In genomic region chr5:178207183-178207916, GRCh38 we compare ENCODE assay signal across 9 cellular contexts. TPM values are rescaled to one million over a fixed set of nuclear protein-coding genes. Genes with fewer than 3 reads are reported as not detected.
DNase-seq lines count a peak whose midpoint lies in the region; ATAC-seq, FAIRE-seq and TF ChIP-seq lines count a peak whose summit lies in the region.
"Had no signal": no experiment of that assay in that cellular context is flagged by ENCODE, and none has a peak within 500 bp of the region (broad histone marks: within the 10 kb centered on the region; RNA-seq: fewer than 3 reads in every experiment).

No MANE protein-coding gene starts in this region.

- H3K4me3 Mint-ChIP-seq in osteocyte (ENCODE audit: unreplicated experiment) = peak overlapping the region; percentile 18

- peak overlapping the region; percentile 71; the same call in 1 of the 2 replicates for H3K27ac ChIP-seq in DOHH2 (ENCODE audit: low read depth, low read length)
- no peak overlapping the region for H3K27ac ChIP-seq in PC-9
- H3K27ac ChIP-seq in endothelial cell of umbilical vein (ENCODE audit: insufficient read depth, low read depth, low read length) = no peak overlapping the region

- H4K20me1 ChIP-seq in DOHH2 (ENCODE audit: control insufficient read depth, insufficient read depth, low read depth, low read length) (peaks cover 42% of the 10 kb centered on the region), PC-9 (ENCODE audit: insufficient read depth) (peaks cover 69% of the 10 kb centered on the region), endothelial cell of umbilical vein (replicated peaks; ENCODE audit: control insufficient read depth, extremely low read depth, insufficient read depth, low read length) (peaks cover 4% of the 10 kb centered on the region)

- H3K36me3 ChIP-seq in DOHH2 (ENCODE audit: control insufficient read depth, low read length) (peaks cover 77% of the 10 kb centered on the region), PC-9 (ENCODE audit: low read depth) (peaks cover 53% of the 10 kb centered on the region), endothelial cell of umbilical vein (ENCODE audit: control insufficient read depth in 2 of 2, extremely low read depth in 1 of 2, insufficient read depth in 2 of 2, low read length in 2 of 2) (peaks cover 30 to 47% of the 10 kb centered on the region in 2 experiments)

- H3K27me3 Mint-ChIP-seq in osteocyte (ENCODE audit: unreplicated experiment) = no peaks in the 10 kb centered on the region

- H3K27ac Mint-ChIP-seq in osteocyte (ENCODE audit: unreplicated experiment) = peak overlapping the region; percentile 62

- H3K9ac ChIP-seq in endothelial cell of umbilical vein (replicated peaks; ENCODE audit: extremely low read depth, insufficient read depth, low read length) = no peak overlapping the region

- peaks cover 50% of the 10 kb centered on the region for H3K36me3 Mint-ChIP-seq in osteocyte (ENCODE audit: unreplicated experiment)

- dilution Hi-C loops in endothelial cell of umbilical vein (cut with MboI; ENCODE audit: extremely low pct_ligation_motif_present, low sequenced_read_pairs) = no loop called here

- H3K9me3 ChIP-seq in DOHH2 (ENCODE audit: control insufficient read depth, insufficient read depth, low read length) (no peaks in the 10 kb centered on the region), PC-9 (ENCODE audit: insufficient read depth, low read depth) (no peaks in the 10 kb centered on the region), endothelial cell of umbilical vein (replicated peaks; ENCODE audit: control insufficient read depth, insufficient read depth, low read length) (no peaks in the 10 kb centered on the region)

- H3K79me2 ChIP-seq in DOHH2 (ENCODE audit: control insufficient read depth, low read length) = peaks cover 70% of the 10 kb centered on the region
- H3K79me2 ChIP-seq in PC-9 (ENCODE audit: low read depth) = peaks cover 59% of the 10 kb centered on the region
- H3K79me2 ChIP-seq in endothelial cell of umbilical vein (ENCODE audit: control insufficient read depth, insufficient read depth, low read length) = peaks cover 55% of the 10 kb centered on the region

- DNase-seq in PC-9 (peak in 1 of 2 experiments; percentile 38), endothelial cell of umbilical vein (ENCODE audit: low read depth, low spot score) (peak; percentile 75), osteocyte (ENCODE audit: extremely low spot score, unreplicated experiment) (no peak), NCI-H1092 treated with DMSO at 0.1 percent for 48 hours (lab: John Stamatoyannopoulos, UW) (no peak), DMS79 (lab: John Stamatoyannopoulos, UW) (no peak)

- FAIRE-seq in endothelial cell of umbilical vein (lab: Jason Lieb, UNC) = peak; percentile 76

- POLR2A ChIA-PET in PC-9 (lab: Charles Lee; ENCODE audit: unreplicated experiment) = interaction anchor here (0.6 kb wide), 2 partner anchors 653 to 732 kb away, joined by 3 to 4 read pairs; partner anchors contain the start of gene ZNF354B
- POLR2A ChIA-PET in endothelial cell of umbilical vein (lab: Charles Lee) = interaction anchor here (1.0 kb wide), 1 partner anchor 25 kb away, joined by 3 read pairs; the partner anchor contains the start of gene PHYKPL

- no TSS peak for BruUV-seq in PC-9 (replicated peaks; lab: Mats Ljungman, UMichigan)
- BruUV-seq in endothelial cell of umbilical vein (replicated peaks; lab: Mats Ljungman, UMichigan) = no TSS peak

- H3K4me2 ChIP-seq in DOHH2 (ENCODE audit: low read length) = peak overlapping the region; percentile 90; the same call in 1 of the 2 replicates
- H3K4me2 ChIP-seq in PC-9 = peak overlapping the region; percentile 87
- peak overlapping the region; percentile 69 for H3K4me2 ChIP-seq in endothelial cell of umbilical vein (ENCODE audit: insufficient read depth, low read length)

- no peak for ATAC-seq in GM19035 (IDR thresholded peaks at IDR 0.05; ENCODE audit: unreplicated experiment)
- no peak for ATAC-seq in GM18861 (IDR thresholded peaks at IDR 0.05; ENCODE audit: unreplicated experiment)

- peaks cover 71% of the 10 kb centered on the region for H3F3A ChIP-seq in DOHH2 (ENCODE audit: control insufficient read depth, insufficient read depth)
- H3F3A ChIP-seq in PC-9 (ENCODE audit: insufficient read depth, low read depth) = peaks cover 74% of the 10 kb centered on the region

- peaks cover 26% of the 10 kb centered on the region for H3K4me1 Mint-ChIP-seq in osteocyte (ENCODE audit: unreplicated experiment)

- intact Hi-C loops in PC-9 (cut with micrococcal nuclease; ENCODE audit: unreplicated experiment) = no loop called here
- intact Hi-C loops in endothelial cell of umbilical vein (cut with micrococcal nuclease) = no loop called here

- no peak for TF ChIP-seq POLR2A in endothelial cell of umbilical vein (IDR thresholded peaks at IDR 0.05; ENCODE audit: low read depth, low read length)

- H3K9me3 Mint-ChIP-seq in osteocyte (ENCODE audit: unreplicated experiment) = no peaks in the 10 kb centered on the region

- peaks cover 26% of the 10 kb centered on the region for H3K4me1 ChIP-seq in DOHH2 (ENCODE audit: control insufficient read depth, low read length)
- peaks cover 22% of the 10 kb centered on the region for H3K4me1 ChIP-seq in PC-9 (replicated peaks; ENCODE audit: insufficient read depth)
- peaks cover 22% of the 10 kb centered on the region for H3K4me1 ChIP-seq in endothelial cell of umbilical vein (ENCODE audit: control insufficient read depth, extremely low read depth, insufficient read depth, low read length)

- H3K27me3 ChIP-seq in DOHH2 (ENCODE audit: control insufficient read depth, low read length) (no peaks in the 10 kb centered on the region), PC-9 (ENCODE audit: insufficient read depth, low read depth) (no peaks in the 10 kb centered on the region), endothelial cell of umbilical vein (ENCODE audit: control insufficient read depth in 2 of 2, insufficient read depth in 2 of 2, low read length in 2 of 2) (no peaks in the 10 kb centered on the region)

- H3K9me2 ChIP-seq in DOHH2 (replicated peaks; ENCODE audit: control insufficient read depth, low read length) (no peaks in the 10 kb centered on the region), PC-9 (ENCODE audit: insufficient read depth) (no peaks in the 10 kb centered on the region)

- no peak for TF ChIP-seq CTCF in DOHH2 (IDR thresholded peaks at IDR 0.05; ENCODE audit: low read depth, low read length, poor library complexity, severe bottlenecking)
- no peak for TF ChIP-seq CTCF in PC-9 (conservative IDR thresholded peaks at IDR 0.05)
- no peak for TF ChIP-seq CTCF in endothelial cell of umbilical vein (IDR thresholded peaks at IDR 0.05; ENCODE audit: extremely low read depth in 1 of 2, insufficient read depth in 1 of 2, low read depth in 1 of 2, low read length in 2 of 2)
- no peak for TF ChIP-seq CTCF in osteocyte (IDR thresholded peaks at IDR 0.05)

- CTCF ChIA-PET in PC-9 (lab: Charles Lee) = no interaction called here
- CTCF ChIA-PET in endothelial cell of umbilical vein (lab: Charles Lee) = interaction anchor here (1.3 kb wide), 1 partner anchor 131 kb away, joined by 6 read pairs; no protein-coding TSS in a partner anchor

- no peaks in the 10 kb centered on the region for H3K9me1 ChIP-seq in endothelial cell of umbilical vein (replicated peaks; ENCODE audit: control insufficient read depth, extremely low read depth, insufficient read depth, low read length)

- no peak overlapping the region for H2AFZ ChIP-seq in PC-9
- no peak overlapping the region for H2AFZ ChIP-seq in endothelial cell of umbilical vein (ENCODE audit: low read depth, low read length)

- H3K4me3 ChIP-seq in DOHH2 (ENCODE audit: low read length) (peak overlapping the region; percentile 90; the same call in 1 of the 2 replicates), PC-9 (peak overlapping the region; percentile 85; the same call in 1 of the 2 replicates), endothelial cell of umbilical vein (replicated peaks in 1 of 3; ENCODE audit: insufficient read depth in 1 of 3, low read depth in 1 of 3, low read length in 3 of 3) (no peak overlapping the region)

RNA-seq across cellular contexts. Expression of gene HNRNPAB, which starts 3.0 kb away (rescaled TPM):
- total RNA-seq in PC-9 (2021) (171 and 193 TPM in 2 replicates), endothelial cell of umbilical vein (309 and 310 TPM in 2 replicates), osteocyte (128 and 131 TPM in 2 replicates)
- 165 and 207 TPM in 2 replicates for polyA plus RNA-seq in endothelial cell of umbilical vein
- polyA plus RNA-seq in endothelial cell of umbilical vein (2011; cell fraction: cytosol; rRNA removed) = 155 and 191 TPM in 2 replicates
- polyA plus RNA-seq in endothelial cell of umbilical vein (2011; cell fraction: nucleus; rRNA removed) = 103 and 152 TPM in 2 replicates
- 163 and 250 TPM in 2 replicates for polyA plus RNA-seq in endothelial cell of umbilical vein (2012)
- polyA minus RNA-seq in endothelial cell of umbilical vein = 77.1 and 81.4 TPM in 2 replicates
- 90.1 TPM for polyA minus RNA-seq in endothelial cell of umbilical vein (2011; cell fraction: cytosol; rRNA and poly(A)+ RNA removed)
- polyA minus RNA-seq in endothelial cell of umbilical vein (2011; cell fraction: nucleus; rRNA and poly(A)+ RNA removed) = 32.1 and 36.1 TPM in 2 replicates

RNA-seq across cellular contexts. Expression of gene GMCL2, which starts 20.2 kb away (rescaled TPM):
- not detected in 2 replicates for total RNA-seq in PC-9 (2021)
- not detected in 2 replicates for total RNA-seq in endothelial cell of umbilical vein
- not detected in 2 replicates for polyA plus RNA-seq in endothelial cell of umbilical vein
- polyA plus RNA-seq in endothelial cell of umbilical vein (2011; cell fraction: cytosol; rRNA removed) = not detected in 2 replicates
- not detected in 2 replicates for polyA plus RNA-seq in endothelial cell of umbilical vein (2011; cell fraction: nucleus; rRNA removed)
- polyA plus RNA-seq in endothelial cell of umbilical vein (2012) = not detected in 2 replicates
- polyA minus RNA-seq in endothelial cell of umbilical vein = not detected in 2 replicates
- polyA minus RNA-seq in endothelial cell of umbilical vein (2011; cell fraction: cytosol; rRNA and poly(A)+ RNA removed) = not detected
- not detected in 2 replicates for polyA minus RNA-seq in endothelial cell of umbilical vein (2011; cell fraction: nucleus; rRNA and poly(A)+ RNA removed)
- total RNA-seq in osteocyte = not detected in 2 replicates
- total RNA-seq: myocyte had no signal

RNA-seq across cellular contexts. Expression of gene PHYKPL, which starts 25.3 kb away (rescaled TPM):
- total RNA-seq in PC-9 (2021) = 61.3 and 73.7 TPM in 2 replicates
- total RNA-seq in endothelial cell of umbilical vein = 80.5 and 81.7 TPM in 2 replicates
- polyA plus RNA-seq in endothelial cell of umbilical vein = 71.7 and 75.8 TPM in 2 replicates
- 31.6 and 41.7 TPM in 2 replicates for polyA plus RNA-seq in endothelial cell of umbilical vein (2011; cell fraction: cytosol; rRNA removed)
- 258 and 286 TPM in 2 replicates for polyA plus RNA-seq in endothelial cell of umbilical vein (2011; cell fraction: nucleus; rRNA removed)
- 24.8 and 26.6 TPM in 2 replicates for polyA plus RNA-seq in endothelial cell of umbilical vein (2012)
- polyA minus RNA-seq in endothelial cell of umbilical vein = 115 and 128 TPM in 2 replicates
- polyA minus RNA-seq in endothelial cell of umbilical vein (2011; cell fraction: cytosol; rRNA and poly(A)+ RNA removed) = 19.8 TPM
- 142 and 159 TPM in 2 replicates for polyA minus RNA-seq in endothelial cell of umbilical vein (2011; cell fraction: nucleus; rRNA and poly(A)+ RNA removed)
- total RNA-seq in osteocyte = 70.2 and 71.3 TPM in 2 replicates

RNA-seq across cellular contexts. Expression of gene NHP2, which starts 53.7 kb away (rescaled TPM):
- 221 and 229 TPM in 2 replicates for total RNA-seq in PC-9 (2021)
- 205 and 210 TPM in 2 replicates for total RNA-seq in endothelial cell of umbilical vein
- polyA plus RNA-seq in endothelial cell of umbilical vein = 202 and 220 TPM in 2 replicates
- polyA plus RNA-seq in endothelial cell of umbilical vein (2011; cell fraction: cytosol; rRNA removed) = 245 and 324 TPM in 2 replicates
- polyA plus RNA-seq in endothelial cell of umbilical vein (2011; cell fraction: nucleus; rRNA removed) = 87.5 and 117 TPM in 2 replicates
- 197 and 224 TPM in 2 replicates for polyA plus RNA-seq in endothelial cell of umbilical vein (2012)
- polyA minus RNA-seq in endothelial cell of umbilical vein = 50.8 and 57.1 TPM in 2 replicates
- 130 TPM for polyA minus RNA-seq in endothelial cell of umbilical vein (2011; cell fraction: cytosol; rRNA and poly(A)+ RNA removed)
- polyA minus RNA-seq in endothelial cell of umbilical vein (2011; cell fraction: nucleus; rRNA and poly(A)+ RNA removed) = 25.5 and 36.5 TPM in 2 replicates
- total RNA-seq in osteocyte = 91.0 and 94.2 TPM in 2 replicates

Comparison
In these comparisons a context has a peak if more than half of its experiments do, and no peak if none do; other contexts are left out.
1. H3K4me3 ChIP-seq: peak in DOHH2 (single experiment) and PC-9 (single experiment); none in endothelial cell of umbilical vein (0 of 3).
2. Peak in every context shown above with its lines, with median percentiles within 50 percentile points of each other: H3K4me2 ChIP-seq.